Comparison of ENCODE assay signal across 8 cellular contexts in the genomic region with DNA sequence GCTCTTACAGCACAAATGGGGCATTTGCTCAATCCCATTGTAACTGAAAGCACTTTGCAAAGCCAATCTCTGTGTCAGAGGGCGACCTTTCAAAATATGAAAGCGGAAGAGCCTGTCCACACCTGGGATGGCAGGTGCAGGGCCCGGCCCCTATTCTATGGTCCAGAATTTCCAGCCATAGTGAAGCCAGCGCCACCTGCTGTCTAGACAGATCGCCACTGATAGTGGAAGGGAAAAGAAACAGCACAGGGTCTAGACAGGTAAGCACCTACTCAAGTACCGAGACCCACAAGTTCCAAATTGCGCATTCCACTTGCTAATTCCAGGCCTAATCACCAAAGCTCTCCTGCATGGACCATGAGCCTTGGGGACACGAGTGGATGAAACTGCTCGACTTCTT.
DNase-seq lines count a peak whose midpoint lies in the region; ATAC-seq and TF ChIP-seq lines count a peak whose summit lies in the region.
"Had no signal": no experiment of that assay in that cellular context is flagged by ENCODE, and none has a peak within 500 bp of the region (broad histone marks: within the 10 kb centered on the region; RNA-seq: fewer than 3 reads in every experiment).

No MANE protein-coding gene starts in this region.

- H3K4me3 Mint-ChIP-seq in activated naive CD4-positive, alpha-beta T cell treated with anti-CD3 and anti-CD28 coated beads, Interleukin-2, amount 10 ng/mL, durations not matched to agents 7 days and 5 days, result no peak overlapping the region

- ATAC-seq in left lung, result peak; percentile 76

- H3K27ac Mint-ChIP-seq in activated naive CD4-positive, alpha-beta T cell treated with anti-CD3 and anti-CD28 coated beads, Interleukin-2, amount 10 ng/mL, durations not matched to agents 7 days and 5 days, result no peak overlapping the region

- no peaks in the 10 kb centered on the region for H3K4me1 ChIP-seq in left lung
- H3K4me1 ChIP-seq: SJSA1 had no signal

- TF ChIP-seq CTCF in GM10248 (IDR thresholded peaks at IDR 0.05; ENCODE audit: control extremely low read depth, extremely low read depth, low read depth, missing control alignments) (peak; percentile 56), WERI-Rb-1 (IDR thresholded peaks at IDR 0.05; ENCODE audit: low read depth, low read length) (peak; percentile 79), left lung (IDR thresholded peaks at IDR 0.05) (peak in 1 of 2 donors; percentile 42)

- POLR2A ChIA-PET in GM10248 (lab: Yijun Ruan, JAX), result no interaction called here

- H3K36me3 ChIP-seq in H7 (replicated peaks; ENCODE audit: control insufficient read depth, insufficient read depth, low read length) (no peaks in the 10 kb centered on the region), WERI-Rb-1 (no peaks in the 10 kb centered on the region), left lung (no peaks in the 10 kb centered on the region)
- H3K36me3 ChIP-seq: SJSA1 had no signal

- no peaks in the 10 kb centered on the region for H3K27me3 ChIP-seq in H7 (ENCODE audit: control insufficient read depth, insufficient read depth, low read length)
- no peaks in the 10 kb centered on the region for H3K27me3 ChIP-seq in WERI-Rb-1 (ENCODE audit: insufficient read depth, low read depth, severe bottlenecking)
- no peaks in the 10 kb centered on the region for H3K27me3 ChIP-seq in left lung
- H3K27me3 ChIP-seq: SJSA1 had no signal

- H3K9me3 ChIP-seq in WERI-Rb-1 (ENCODE audit: severe bottlenecking) (no peaks in the 10 kb centered on the region), left lung (no peaks in the 10 kb centered on the region)
- H3K9me3 ChIP-seq: SJSA1 had no signal

- DNase-seq in GM10248 (ENCODE audit: extremely low spot score), result peak; percentile 43
- peak; percentile 86 for DNase-seq in H7
- DNase-seq in WERI-Rb-1, result peak; percentile 73
- no peak for DNase-seq in left lung
- DNase-seq in activated T-cell treated with anti-CD3 and anti-CD28 coated beads, Interleukin-2, amount 50 U/mL, for 48 hours, result no peak
- DNase-seq in midbrain (lab: John Stamatoyannopoulos, UW), result no peak
- DNase-seq in activated naive CD4-positive, alpha-beta T cell treated with anti-CD3 and anti-CD28 coated beads, Interleukin-2, amount 10 ng/mL, durations not matched to agents 7 days and 5 days, result no peak

- H3K27me3 Mint-ChIP-seq in activated naive CD4-positive, alpha-beta T cell treated with anti-CD3 and anti-CD28 coated beads, Interleukin-2, amount 10 ng/mL, durations not matched to agents 7 days and 5 days, result no peaks in the 10 kb centered on the region

- no peaks in the 10 kb centered on the region for H3K9me3 Mint-ChIP-seq in activated naive CD4-positive, alpha-beta T cell treated with anti-CD3 and anti-CD28 coated beads, Interleukin-2, amount 10 ng/mL, durations not matched to agents 7 days and 5 days

- intact Hi-C loops in left lung (cut with DNase I), result no loop called here

- H3K27ac ChIP-seq in WERI-Rb-1 (no peak overlapping the region), left lung (no peak overlapping the region)
- H3K27ac ChIP-seq: SJSA1 had no signal

- no peaks in the 10 kb centered on the region for H3K36me3 Mint-ChIP-seq in activated naive CD4-positive, alpha-beta T cell treated with anti-CD3 and anti-CD28 coated beads, Interleukin-2, amount 10 ng/mL, durations not matched to agents 7 days and 5 days

- no peaks in the 10 kb centered on the region for H3K4me1 Mint-ChIP-seq in activated naive CD4-positive, alpha-beta T cell treated with anti-CD3 and anti-CD28 coated beads, Interleukin-2, amount 10 ng/mL, durations not matched to agents 7 days and 5 days

- CTCF ChIA-PET in GM10248 (lab: Yijun Ruan, JAX), result interaction anchor here (1.2 to 6.3 kb wide), 5 partner anchors 9 to 452 kb away, joined by 3 to 47 read pairs (median 6); no protein-coding TSS in a partner anchor
- CTCF ChIA-PET in activated naive CD4-positive, alpha-beta T cell treated with anti-CD3 and anti-CD28 coated beads, Interleukin-2, amount 10 ng/mL, durations not matched to agents 7 days and 5 days (lab: Charles Lee), result no interaction called here

- H3K4me3 ChIP-seq in H7 (ENCODE audit: insufficient read depth, low read depth, low read length), result no peak overlapping the region
- H3K4me3 ChIP-seq in WERI-Rb-1 (ENCODE audit: low read depth, low read length), result no peak overlapping the region
- no peak overlapping the region for H3K4me3 ChIP-seq in left lung
- H3K4me3 ChIP-seq: SJSA1 had no signal

Comparison
In these comparisons a context has a peak if more than half of its experiments do, and no peak if none do; other contexts are left out.
1. DNase-seq: peak in GM10248 (single experiment), H7 (single experiment) and WERI-Rb-1 (single experiment); none in left lung (0 of 2), activated T-cell treated with anti-CD3 and anti-CD28 coated beads, Interleukin-2, amount 50 U/mL, for 48 hours (0 of 2), midbrain (single experiment) and activated naive CD4-positive, alpha-beta T cell treated with anti-CD3 and anti-CD28 coated beads, Interleukin-2, amount 10 ng/mL, durations not matched to agents 7 days and 5 days (single experiment).